ENCODE assay signal across 1 cellular context in the genomic region with DNA sequence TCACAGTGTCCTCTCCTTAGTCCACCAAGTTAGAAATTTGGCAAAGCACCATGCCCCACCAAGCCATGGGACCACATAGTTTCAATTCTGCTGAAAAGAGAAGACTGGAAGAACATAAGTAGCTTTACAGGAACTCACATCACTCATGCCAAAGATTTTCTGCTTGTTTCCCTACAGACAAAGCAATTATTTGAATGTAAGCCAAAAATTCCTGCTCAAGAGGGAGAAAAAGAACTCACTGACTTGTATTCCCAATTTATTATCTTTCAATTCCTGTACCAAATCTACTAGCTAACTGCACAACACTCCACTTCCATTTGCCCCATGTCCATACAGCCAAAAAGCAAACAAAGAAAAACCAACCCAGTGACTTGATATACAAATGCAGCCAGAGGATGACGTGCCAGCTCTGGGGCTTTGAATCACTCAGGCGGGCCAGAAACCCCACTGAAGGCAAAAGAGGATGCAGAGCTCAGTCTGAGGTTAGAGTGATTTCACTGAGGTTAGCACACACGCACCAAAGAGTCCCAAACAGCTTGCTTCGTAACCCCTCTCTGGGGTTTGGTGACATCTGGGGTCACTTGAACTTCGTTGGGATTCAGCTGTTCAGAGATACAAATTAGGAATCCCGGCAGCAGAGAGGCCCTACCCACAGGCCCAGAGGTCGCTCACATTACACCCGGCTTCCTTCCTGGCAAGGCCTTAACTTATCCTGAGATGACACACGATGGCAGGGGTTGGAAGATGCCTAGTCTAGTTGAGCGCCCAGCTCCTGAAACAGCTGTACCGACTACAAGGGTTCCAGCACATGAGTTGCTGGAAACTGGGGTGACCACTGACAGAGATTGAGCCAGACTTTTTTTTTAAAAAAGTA.
A peak's percentile ranks its signal among the peaks of the same experiment; 100 is the strongest.
TF ChIP-seq lines count a peak whose summit lies in the region.

No MANE protein-coding gene starts in this region.

TF ChIP-seq in GM12878, 131 proteins besides CTCF, POLR2A, EP300 and RAD21 (continued from another document and continues in another):
- TF ChIP-seq IKZF1 (conservative IDR thresholded peaks at IDR 0.05) (peak; percentile 98), CBFB (IDR thresholded peaks at IDR 0.05; ENCODE audit: low read depth) (peak; percentile 98), ZBED1 (IDR thresholded peaks at IDR 0.05; ENCODE audit: borderline replicate concordance) (peak; percentile 94), PAX8 (IDR thresholded peaks at IDR 0.05) (no peak), TCF3 (IDR thresholded peaks at IDR 0.05; ENCODE audit: borderline replicate concordance, insufficient read depth, low read depth, low read length) (peak; percentile 96), YY1 (IDR thresholded peaks at IDR 0.05; ENCODE audit: low read depth, low read length) (no peak; the same call in 1 of the 2 replicates), CHD2 (IDR thresholded peaks at IDR 0.05; ENCODE audit: borderline replicate concordance, low read depth, low read length) (peak; percentile 91; the same call in 1 of the 2 replicates), MTA2 (IDR thresholded peaks at IDR 0.05; ENCODE audit: low read depth) (peak; percentile 97), SUPT20H (IDR thresholded peaks at IDR 0.05; ENCODE audit: borderline replicate concordance, control insufficient read depth, low read depth, low read length) (no peak), PAX5 (IDR thresholded peaks at IDR 0.05; ENCODE audit: borderline replicate concordance, low read depth, low read length) (peak; percentile 99), CHD1 (IDR thresholded peaks at IDR 0.05; ENCODE audit: low read depth, low read length) (no peak; the same call in 1 of the 2 replicates), TBL1XR1 (IDR thresholded peaks at IDR 0.05; ENCODE audit: low read depth, low read length) (peak; percentile 96), ESRRA (IDR thresholded peaks at IDR 0.05; ENCODE audit: low read length) (no peak), ZNF207 (IDR thresholded peaks at IDR 0.05; ENCODE audit: borderline replicate concordance) (no peak), TCF7 (IDR thresholded peaks at IDR 0.05; ENCODE audit: borderline replicate concordance) (peak; percentile 60; the same call in 1 of the 2 replicates), MYC (IDR thresholded peaks at IDR 0.05; ENCODE audit: insufficient read depth, insufficient read length, insufficient replicate concordance, low read length, severe bottlenecking) (no peak), STAT1 (conservative IDR thresholded peaks at IDR 0.05) (no peak), RELA (IDR thresholded peaks at IDR 0.05; ENCODE audit: borderline replicate concordance, partially characterized antibody) (peak; percentile 89), WRNIP1 (IDR thresholded peaks at IDR 0.05; ENCODE audit: borderline replicate concordance, low read depth, low read length) (no peak), CHD4 (IDR thresholded peaks at IDR 0.05) (no peak), SMC3 (IDR thresholded peaks at IDR 0.05; ENCODE audit: borderline replicate concordance, low read length) (no peak), SIX5 (IDR thresholded peaks at IDR 0.05; ENCODE audit: low read depth, low read length, severe bottlenecking) (no peak), GABPA (IDR thresholded peaks at IDR 0.05; ENCODE audit: low read depth) (no peak), NFYA (IDR thresholded peaks at IDR 0.05; ENCODE audit: borderline replicate concordance, low read depth, low read length) (no peak), CEBPB (IDR thresholded peaks at IDR 0.05; ENCODE audit: borderline replicate concordance in 1 of 2, low read depth in 2 of 2, low read length in 2 of 2) (no peak), ZSCAN29 (IDR thresholded peaks at IDR 0.05) (0 out of 2 replicates have a peak, but pooled peaks have one; percentile 26), DPF2 (IDR thresholded peaks at IDR 0.05) (peak; percentile 82; the same call in 1 of the 2 replicates), ZNF217 (IDR thresholded peaks at IDR 0.05) (peak; percentile 72; the same call in 1 of the 2 replicates), HDAC2 (IDR thresholded peaks at IDR 0.05) (no peak)
- TF ChIP-seq, protein P1, sequence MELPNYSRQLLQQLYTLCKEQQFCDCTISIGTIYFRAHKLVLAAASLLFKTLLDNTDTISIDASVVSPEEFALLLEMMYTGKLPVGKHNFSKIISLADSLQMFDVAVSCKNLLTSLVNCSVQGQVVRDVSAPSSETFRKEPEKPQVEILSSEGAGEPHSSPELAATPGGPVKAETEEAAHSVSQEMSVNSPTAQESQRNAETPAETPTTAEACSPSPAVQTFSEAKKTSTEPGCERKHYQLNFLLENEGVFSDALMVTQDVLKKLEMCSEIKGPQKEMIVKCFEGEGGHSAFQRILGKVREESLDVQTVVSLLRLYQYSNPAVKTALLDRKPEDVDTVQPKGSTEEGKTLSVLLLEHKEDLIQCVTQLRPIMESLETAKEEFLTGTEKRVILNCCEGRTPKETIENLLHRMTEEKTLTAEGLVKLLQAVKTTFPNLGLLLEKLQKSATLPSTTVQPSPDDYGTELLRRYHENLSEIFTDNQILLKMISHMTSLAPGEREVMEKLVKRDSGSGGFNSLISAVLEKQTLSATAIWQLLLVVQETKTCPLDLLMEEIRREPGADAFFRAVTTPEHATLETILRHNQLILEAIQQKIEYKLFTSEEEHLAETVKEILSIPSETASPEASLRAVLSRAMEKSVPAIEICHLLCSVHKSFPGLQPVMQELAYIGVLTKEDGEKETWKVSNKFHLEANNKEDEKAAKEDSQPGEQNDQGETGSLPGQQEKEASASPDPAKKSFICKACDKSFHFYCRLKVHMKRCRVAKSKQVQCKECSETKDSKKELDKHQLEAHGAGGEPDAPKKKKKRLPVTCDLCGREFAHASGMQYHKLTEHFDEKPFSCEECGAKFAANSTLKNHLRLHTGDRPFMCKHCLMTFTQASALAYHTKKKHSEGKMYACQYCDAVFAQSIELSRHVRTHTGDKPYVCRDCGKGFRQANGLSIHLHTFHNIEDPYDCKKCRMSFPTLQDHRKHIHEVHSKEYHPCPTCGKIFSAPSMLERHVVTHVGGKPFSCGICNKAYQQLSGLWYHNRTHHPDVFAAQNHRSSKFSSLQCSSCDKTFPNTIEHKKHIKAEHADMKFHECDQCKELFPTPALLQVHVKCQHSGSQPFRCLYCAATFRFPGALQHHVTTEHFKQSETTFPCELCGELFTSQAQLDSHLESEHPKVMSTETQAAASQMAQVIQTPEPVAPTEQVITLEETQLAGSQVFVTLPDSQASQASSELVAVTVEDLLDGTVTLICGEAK (IDR thresholded peaks at IDR 0.05; ENCODE audit: borderline replicate concordance): no peak
- TF ChIP-seq, protein P2, sequence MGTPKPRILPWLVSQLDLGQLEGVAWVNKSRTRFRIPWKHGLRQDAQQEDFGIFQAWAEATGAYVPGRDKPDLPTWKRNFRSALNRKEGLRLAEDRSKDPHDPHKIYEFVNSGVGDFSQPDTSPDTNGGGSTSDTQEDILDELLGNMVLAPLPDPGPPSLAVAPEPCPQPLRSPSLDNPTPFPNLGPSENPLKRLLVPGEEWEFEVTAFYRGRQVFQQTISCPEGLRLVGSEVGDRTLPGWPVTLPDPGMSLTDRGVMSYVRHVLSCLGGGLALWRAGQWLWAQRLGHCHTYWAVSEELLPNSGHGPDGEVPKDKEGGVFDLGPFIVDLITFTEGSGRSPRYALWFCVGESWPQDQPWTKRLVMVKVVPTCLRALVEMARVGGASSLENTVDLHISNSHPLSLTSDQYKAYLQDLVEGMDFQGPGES (IDR thresholded peaks at IDR 0.05): no peak
- TF ChIP-seq, protein P3, sequence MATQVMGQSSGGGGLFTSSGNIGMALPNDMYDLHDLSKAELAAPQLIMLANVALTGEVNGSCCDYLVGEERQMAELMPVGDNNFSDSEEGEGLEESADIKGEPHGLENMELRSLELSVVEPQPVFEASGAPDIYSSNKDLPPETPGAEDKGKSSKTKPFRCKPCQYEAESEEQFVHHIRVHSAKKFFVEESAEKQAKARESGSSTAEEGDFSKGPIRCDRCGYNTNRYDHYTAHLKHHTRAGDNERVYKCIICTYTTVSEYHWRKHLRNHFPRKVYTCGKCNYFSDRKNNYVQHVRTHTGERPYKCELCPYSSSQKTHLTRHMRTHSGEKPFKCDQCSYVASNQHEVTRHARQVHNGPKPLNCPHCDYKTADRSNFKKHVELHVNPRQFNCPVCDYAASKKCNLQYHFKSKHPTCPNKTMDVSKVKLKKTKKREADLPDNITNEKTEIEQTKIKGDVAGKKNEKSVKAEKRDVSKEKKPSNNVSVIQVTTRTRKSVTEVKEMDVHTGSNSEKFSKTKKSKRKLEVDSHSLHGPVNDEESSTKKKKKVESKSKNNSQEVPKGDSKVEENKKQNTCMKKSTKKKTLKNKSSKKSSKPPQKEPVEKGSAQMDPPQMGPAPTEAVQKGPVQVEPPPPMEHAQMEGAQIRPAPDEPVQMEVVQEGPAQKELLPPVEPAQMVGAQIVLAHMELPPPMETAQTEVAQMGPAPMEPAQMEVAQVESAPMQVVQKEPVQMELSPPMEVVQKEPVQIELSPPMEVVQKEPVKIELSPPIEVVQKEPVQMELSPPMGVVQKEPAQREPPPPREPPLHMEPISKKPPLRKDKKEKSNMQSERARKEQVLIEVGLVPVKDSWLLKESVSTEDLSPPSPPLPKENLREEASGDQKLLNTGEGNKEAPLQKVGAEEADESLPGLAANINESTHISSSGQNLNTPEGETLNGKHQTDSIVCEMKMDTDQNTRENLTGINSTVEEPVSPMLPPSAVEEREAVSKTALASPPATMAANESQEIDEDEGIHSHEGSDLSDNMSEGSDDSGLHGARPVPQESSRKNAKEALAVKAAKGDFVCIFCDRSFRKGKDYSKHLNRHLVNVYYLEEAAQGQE (IDR thresholded peaks at IDR 0.05; ENCODE audit: low read depth, low read length): peak; percentile 44; the same call in 1 of the 2 replicates
- TF ChIP-seq, protein P4, sequence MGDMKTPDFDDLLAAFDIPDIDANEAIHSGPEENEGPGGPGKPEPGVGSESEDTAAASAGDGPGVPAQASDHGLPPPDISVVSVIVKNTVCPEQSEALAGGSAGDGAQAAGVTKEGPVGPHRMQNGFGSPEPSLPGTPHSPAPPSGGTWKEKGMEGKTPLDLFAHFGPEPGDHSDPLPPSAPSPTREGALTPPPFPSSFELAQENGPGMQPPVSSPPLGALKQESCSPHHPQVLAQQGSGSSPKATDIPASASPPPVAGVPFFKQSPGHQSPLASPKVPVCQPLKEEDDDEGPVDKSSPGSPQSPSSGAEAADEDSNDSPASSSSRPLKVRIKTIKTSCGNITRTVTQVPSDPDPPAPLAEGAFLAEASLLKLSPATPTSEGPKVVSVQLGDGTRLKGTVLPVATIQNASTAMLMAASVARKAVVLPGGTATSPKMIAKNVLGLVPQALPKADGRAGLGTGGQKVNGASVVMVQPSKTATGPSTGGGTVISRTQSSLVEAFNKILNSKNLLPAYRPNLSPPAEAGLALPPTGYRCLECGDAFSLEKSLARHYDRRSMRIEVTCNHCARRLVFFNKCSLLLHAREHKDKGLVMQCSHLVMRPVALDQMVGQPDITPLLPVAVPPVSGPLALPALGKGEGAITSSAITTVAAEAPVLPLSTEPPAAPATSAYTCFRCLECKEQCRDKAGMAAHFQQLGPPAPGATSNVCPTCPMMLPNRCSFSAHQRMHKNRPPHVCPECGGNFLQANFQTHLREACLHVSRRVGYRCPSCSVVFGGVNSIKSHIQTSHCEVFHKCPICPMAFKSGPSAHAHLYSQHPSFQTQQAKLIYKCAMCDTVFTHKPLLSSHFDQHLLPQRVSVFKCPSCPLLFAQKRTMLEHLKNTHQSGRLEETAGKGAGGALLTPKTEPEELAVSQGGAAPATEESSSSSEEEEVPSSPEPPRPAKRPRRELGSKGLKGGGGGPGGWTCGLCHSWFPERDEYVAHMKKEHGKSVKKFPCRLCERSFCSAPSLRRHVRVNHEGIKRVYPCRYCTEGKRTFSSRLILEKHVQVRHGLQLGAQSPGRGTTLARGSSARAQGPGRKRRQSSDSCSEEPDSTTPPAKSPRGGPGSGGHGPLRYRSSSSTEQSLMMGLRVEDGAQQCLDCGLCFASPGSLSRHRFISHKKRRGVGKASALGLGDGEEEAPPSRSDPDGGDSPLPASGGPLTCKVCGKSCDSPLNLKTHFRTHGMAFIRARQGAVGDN (IDR thresholded peaks at IDR 0.05): no peak; the same call in none of the 2 replicates
- TF ChIP-seq, protein P5, sequence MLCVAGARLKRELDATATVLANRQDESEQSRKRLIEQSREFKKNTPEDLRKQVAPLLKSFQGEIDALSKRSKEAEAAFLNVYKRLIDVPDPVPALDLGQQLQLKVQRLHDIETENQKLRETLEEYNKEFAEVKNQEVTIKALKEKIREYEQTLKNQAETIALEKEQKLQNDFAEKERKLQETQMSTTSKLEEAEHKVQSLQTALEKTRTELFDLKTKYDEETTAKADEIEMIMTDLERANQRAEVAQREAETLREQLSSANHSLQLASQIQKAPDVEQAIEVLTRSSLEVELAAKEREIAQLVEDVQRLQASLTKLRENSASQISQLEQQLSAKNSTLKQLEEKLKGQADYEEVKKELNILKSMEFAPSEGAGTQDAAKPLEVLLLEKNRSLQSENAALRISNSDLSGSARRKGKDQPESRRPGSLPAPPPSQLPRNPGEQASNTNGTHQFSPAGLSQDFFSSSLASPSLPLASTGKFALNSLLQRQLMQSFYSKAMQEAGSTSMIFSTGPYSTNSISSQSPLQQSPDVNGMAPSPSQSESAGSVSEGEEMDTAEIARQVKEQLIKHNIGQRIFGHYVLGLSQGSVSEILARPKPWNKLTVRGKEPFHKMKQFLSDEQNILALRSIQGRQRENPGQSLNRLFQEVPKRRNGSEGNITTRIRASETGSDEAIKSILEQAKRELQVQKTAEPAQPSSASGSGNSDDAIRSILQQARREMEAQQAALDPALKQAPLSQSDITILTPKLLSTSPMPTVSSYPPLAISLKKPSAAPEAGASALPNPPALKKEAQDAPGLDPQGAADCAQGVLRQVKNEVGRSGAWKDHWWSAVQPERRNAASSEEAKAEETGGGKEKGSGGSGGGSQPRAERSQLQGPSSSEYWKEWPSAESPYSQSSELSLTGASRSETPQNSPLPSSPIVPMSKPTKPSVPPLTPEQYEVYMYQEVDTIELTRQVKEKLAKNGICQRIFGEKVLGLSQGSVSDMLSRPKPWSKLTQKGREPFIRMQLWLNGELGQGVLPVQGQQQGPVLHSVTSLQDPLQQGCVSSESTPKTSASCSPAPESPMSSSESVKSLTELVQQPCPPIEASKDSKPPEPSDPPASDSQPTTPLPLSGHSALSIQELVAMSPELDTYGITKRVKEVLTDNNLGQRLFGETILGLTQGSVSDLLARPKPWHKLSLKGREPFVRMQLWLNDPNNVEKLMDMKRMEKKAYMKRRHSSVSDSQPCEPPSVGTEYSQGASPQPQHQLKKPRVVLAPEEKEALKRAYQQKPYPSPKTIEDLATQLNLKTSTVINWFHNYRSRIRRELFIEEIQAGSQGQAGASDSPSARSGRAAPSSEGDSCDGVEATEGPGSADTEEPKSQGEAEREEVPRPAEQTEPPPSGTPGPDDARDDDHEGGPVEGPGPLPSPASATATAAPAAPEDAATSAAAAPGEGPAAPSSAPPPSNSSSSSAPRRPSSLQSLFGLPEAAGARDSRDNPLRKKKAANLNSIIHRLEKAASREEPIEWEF (IDR thresholded peaks at IDR 0.05; ENCODE audit: insufficient replicate concordance, low read depth, low read length): peak; percentile 55
- TF ChIP-seq, protein P6, sequence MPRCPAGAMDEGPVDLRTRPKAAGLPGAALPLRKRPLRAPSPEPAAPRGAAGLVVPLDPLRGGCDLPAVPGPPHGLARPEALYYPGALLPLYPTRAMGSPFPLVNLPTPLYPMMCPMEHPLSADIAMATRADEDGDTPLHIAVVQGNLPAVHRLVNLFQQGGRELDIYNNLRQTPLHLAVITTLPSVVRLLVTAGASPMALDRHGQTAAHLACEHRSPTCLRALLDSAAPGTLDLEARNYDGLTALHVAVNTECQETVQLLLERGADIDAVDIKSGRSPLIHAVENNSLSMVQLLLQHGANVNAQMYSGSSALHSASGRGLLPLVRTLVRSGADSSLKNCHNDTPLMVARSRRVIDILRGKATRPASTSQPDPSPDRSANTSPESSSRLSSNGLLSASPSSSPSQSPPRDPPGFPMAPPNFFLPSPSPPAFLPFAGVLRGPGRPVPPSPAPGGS (IDR thresholded peaks at IDR 0.05; ENCODE audit: borderline replicate concordance, insufficient read depth, low read depth, low read length, poor library complexity, severe bottlenecking): peak; percentile 93
